Comparison of ENCODE assay signal across 13 cellular contexts in genomic region chr2:134774786-134775641, GRCh38. TPM values are rescaled to one million over a fixed set of nuclear protein-coding genes. Genes with fewer than 3 reads are reported as not detected.
DNase-seq lines count a peak whose midpoint lies in the region; ATAC-seq lines count a peak whose summit lies in the region.
"Had no signal": no experiment of that assay in that cellular context is flagged by ENCODE, and none has a peak within 500 bp of the region (broad histone marks: within the 10 kb centered on the region; RNA-seq: fewer than 3 reads in every experiment).

No MANE protein-coding gene starts in this region.

- no peak overlapping the region for H3K4me3 Mint-ChIP-seq in activated naive CD8-positive, alpha-beta T cell treated with anti-CD3 and anti-CD28 coated beads, Interleukin-2, amount 50 U/mL, for 24 hours

- peaks cover 13% of the 10 kb centered on the region for H3K4me1 Mint-ChIP-seq in activated naive CD8-positive, alpha-beta T cell treated with anti-CD3 and anti-CD28 coated beads, Interleukin-2, amount 50 U/mL, for 24 hours

- peak; percentile 69 for DNase-seq in NCI-H2107 treated with DMSO at 0.1 percent for 48 hours (lab: John Stamatoyannopoulos, UW; ENCODE audit: unreplicated experiment)
- DNase-seq in NCI-H2107 (lab: John Stamatoyannopoulos, UW): no peak
- peak; percentile 52 to 75 for DNase-seq in NCI-H2081 (lab: John Stamatoyannopoulos, UW)
- DNase-seq in activated naive CD8-positive, alpha-beta T cell treated with anti-CD3 and anti-CD28 coated beads, Interleukin-2, amount 50 U/mL, for 24 hours: no peak
- no peak for DNase-seq in NCI-H510A treated with DMSO at 0.1 percent for 48 hours (lab: John Stamatoyannopoulos, UW)
- DNase-seq in NAMALWA (ENCODE audit: low spot score): no peak
- DNase-seq in activated CD4-positive, CD25-positive, alpha-beta regulatory T cell treated with anti-CD3 and anti-CD28 coated beads, Interleukin-2, amount 50 U/mL, for 72 hours: no peak
- DNase-seq: activated gamma-delta T cell treated with Interleukin-2 at 50 U/mL for 16 hours, colonic mucosa, RPMI8226, upper lobe of left lung had no signal

- no peaks in the 10 kb centered on the region for H3K36me3 ChIP-seq in mesodermal cell (ENCODE audit: control insufficient read depth, insufficient read depth, low read length)
- H3K36me3 ChIP-seq: colonic mucosa, upper lobe of left lung had no signal

- no peaks in the 10 kb centered on the region for H3K9me3 ChIP-seq in mesodermal cell (ENCODE audit: control insufficient read depth, low read length)
- H3K9me3 ChIP-seq: colonic mucosa, upper lobe of left lung had no signal

- H3K36me3 Mint-ChIP-seq in activated naive CD8-positive, alpha-beta T cell treated with anti-CD3 and anti-CD28 coated beads, Interleukin-2, amount 50 U/mL, for 24 hours (ENCODE audit: low read depth): no peaks in the 10 kb centered on the region

- peak overlapping the region; percentile 44 for H3K27ac Mint-ChIP-seq in activated naive CD8-positive, alpha-beta T cell treated with anti-CD3 and anti-CD28 coated beads, Interleukin-2, amount 50 U/mL, for 24 hours

- ATAC-seq in activated naive CD8-positive, alpha-beta T cell treated with anti-CD3 and anti-CD28 coated beads, Interleukin-2, amount 50 U/mL, for 24 hours: peak; percentile 50

- WGBS in mesodermal cell (ENCODE audit: insufficient coverage in 2 of 2), 2 experiments: 60 to 83% methylated on average over 1 of the region's 10 CpGs

- peaks cover 2% of the 10 kb centered on the region for H3K27me3 Mint-ChIP-seq in activated naive CD8-positive, alpha-beta T cell treated with anti-CD3 and anti-CD28 coated beads, Interleukin-2, amount 50 U/mL, for 24 hours

- peak overlapping the region; percentile 24 for H3K27ac ChIP-seq in mesodermal cell (ENCODE audit: low read depth, low read length, severe bottlenecking)
- H3K27ac ChIP-seq: colonic mucosa, hepatocyte, upper lobe of left lung had no signal

- peaks cover 27% of the 10 kb centered on the region for H3K4me1 ChIP-seq in mesodermal cell (ENCODE audit: control insufficient read depth, insufficient read depth, low read length, poor library complexity, severe bottlenecking)
- H3K4me1 ChIP-seq: colonic mucosa had no signal

- no peaks in the 10 kb centered on the region for H3K9me3 Mint-ChIP-seq in activated naive CD8-positive, alpha-beta T cell treated with anti-CD3 and anti-CD28 coated beads, Interleukin-2, amount 50 U/mL, for 24 hours

- H3K4me3 ChIP-seq in mesodermal cell (ENCODE audit: extremely low read depth, insufficient read depth, low read length, poor library complexity, severe bottlenecking): no peak overlapping the region
- H3K4me3 ChIP-seq: colonic mucosa, hepatocyte, upper lobe of left lung had no signal

RNA-seq across cellular contexts. Expression of gene TMEM163, which starts 56.2 kb away (rescaled TPM):
- polyA plus RNA-seq in mesodermal cell (2013, experiment 1 of 2): 2.2 TPM
- polyA plus RNA-seq in mesodermal cell (2013, experiment 2 of 2): 0.96 TPM

Comparison
In these comparisons a context has a peak if more than half of its experiments do, and no peak if none do; other contexts are left out.
1. DNase-seq: peak in NCI-H2107 treated with DMSO at 0.1 percent for 48 hours (single experiment) and NCI-H2081 (2 of 2); none in NCI-H2107 (single experiment), activated naive CD8-positive, alpha-beta T cell treated with anti-CD3 and anti-CD28 coated beads, Interleukin-2, amount 50 U/mL, for 24 hours (single experiment), NCI-H510A treated with DMSO at 0.1 percent for 48 hours (single experiment), NAMALWA (single experiment) and activated CD4-positive, CD25-positive, alpha-beta regulatory T cell treated with anti-CD3 and anti-CD28 coated beads, Interleukin-2, amount 50 U/mL, for 72 hours (single experiment).